In the genomic region with DNA sequence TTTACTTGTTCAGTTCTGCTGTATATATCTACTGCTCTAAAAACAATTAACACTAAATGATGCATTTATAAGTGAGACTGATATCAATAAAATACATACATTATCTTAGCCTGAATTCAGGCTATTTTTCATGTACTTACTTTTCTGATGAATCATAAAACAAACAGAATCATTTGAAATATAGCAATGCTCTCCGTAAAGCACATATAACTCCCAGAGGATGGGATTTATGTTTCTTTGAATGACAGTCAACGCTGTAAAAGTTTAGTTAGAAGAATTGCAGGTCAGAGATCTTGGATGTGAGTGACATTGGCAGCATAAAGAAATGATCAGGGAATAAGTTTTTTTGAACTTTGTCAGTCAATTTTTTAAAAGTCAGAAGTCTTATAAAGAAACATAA, we compare ENCODE assay signal across 24 cellular contexts.
"Had no signal": no experiment of that assay in that cellular context is flagged by ENCODE, and none has a peak within 500 bp of the region (broad histone marks: within the 10 kb centered on the region; RNA-seq: fewer than 3 reads in every experiment).

No MANE protein-coding gene starts in this region.

- H3K4me3 ChIP-seq: coronary artery, dorsolateral prefrontal cortex, esophagus muscularis mucosa, gastroesophageal sphincter, heart left ventricle, hepatocyte, left lung, lower lobe of right lung, mucosa of descending colon had no signal

- H3K27me3 ChIP-seq: esophagus muscularis mucosa, foreskin keratinocyte, gastroesophageal sphincter, heart left ventricle, hepatocyte, left lung had no signal

- H3K79me2 ChIP-seq: hepatocyte had no signal

- H3K36me3 ChIP-seq: esophagus muscularis mucosa, gastroesophageal sphincter, heart left ventricle, left lung, lower lobe of right lung had no signal

- H3K27ac ChIP-seq: coronary artery, dorsolateral prefrontal cortex, esophagus muscularis mucosa, foreskin keratinocyte, gastroesophageal sphincter, heart left ventricle, hepatocyte, left lung, lower lobe of right lung had no signal

- DNase-seq: dermis blood vessel endothelial cell; dorsolateral prefrontal cortex; effector CD4-positive, alpha-beta T cell; effector memory CD4-positive, alpha-beta T cell; foreskin keratinocyte; heart left ventricle; hypothalamus; immature natural killer cell; islet precursor cell; kidney; left cardiac atrium; left lung; left ventricle myocardium superior; lower lobe of right lung; mesenchymal stem cell; mucosa of descending colon; naive B cell had no signal

- H2AFZ ChIP-seq: hepatocyte had no signal

- FAIRE-seq: colon, endothelial cell of umbilical vein, frontal cortex, kidney had no signal

- H3K4me2 ChIP-seq: hepatocyte had no signal

- ATAC-seq: foreskin keratinocyte, gastroesophageal sphincter, heart left ventricle, left cardiac atrium, left lung, left ventricle myocardium superior, lower lobe of right lung, mucosa of descending colon had no signal

- H3K9me3 ChIP-seq: lower lobe of right lung, mucosa of descending colon had no signal
